ENCODE assay signal across 12 cellular contexts in genomic region chr14:91058017-91058675, GRCh38. TPM values are rescaled to one million over a fixed set of nuclear protein-coding genes. Genes with fewer than 3 reads are reported as not detected.
DNase-seq lines count a peak whose midpoint lies in the region; ATAC-seq, FAIRE-seq and TF ChIP-seq lines count a peak whose summit lies in the region.
"Had no signal": no experiment of that assay in that cellular context is flagged by ENCODE, and none has a peak within 500 bp of the region (broad histone marks: within the 10 kb centered on the region; RNA-seq: fewer than 3 reads in every experiment).

No MANE protein-coding gene starts in this region.

- peak overlapping the region in 4 of 8 donors; percentile 2 to 80 (median 52) for H3K27ac Mint-ChIP-seq in CD8-positive, alpha-beta memory T cell

- H3K79me2 ChIP-seq in GM12878 (ENCODE audit: control insufficient read depth, insufficient read depth, low read length): peaks cover 4% of the 10 kb centered on the region

- no peak for FAIRE-seq in GM12878 (lab: Jason Lieb, UNC)
- FAIRE-seq: G401.6 had no signal

- ATAC-seq in GM12878: peak; percentile 1; the same call in 1 of the 3 replicates
- ATAC-seq in GM18909 (IDR thresholded peaks at IDR 0.05; ENCODE audit: poor library complexity, unreplicated experiment): no peak

- SMC1A ChIA-PET in GM12878 (lab: Charles Lee; ENCODE audit: uncharacterized antibody, unreplicated experiment): interaction anchor here (0.6 to 7.0 kb wide), 21 partner anchors 10 to 185 kb away, joined by 3 to 68 read pairs (median 5); partner anchors contain the start of gene DGLUCY

- no peaks in the 10 kb centered on the region for H3K27me3 ChIP-seq in CD8-positive, alpha-beta memory T cell (ENCODE audit: insufficient read depth, low read length, poor library complexity, severe bottlenecking)
- no peaks in the 10 kb centered on the region for H3K27me3 ChIP-seq in GM12878 (replicated peaks in 1 of 2; ENCODE audit: control insufficient read depth in 2 of 2, insufficient read depth in 2 of 2, low read length in 1 of 2)
- no peaks in the 10 kb centered on the region for H3K27me3 ChIP-seq in right atrium auricular region

- peak overlapping the region; percentile 60 to 87 (median 78) for H3K4me3 Mint-ChIP-seq in CD8-positive, alpha-beta memory T cell

- TF ChIP-seq RAD21 in GM12878 (IDR thresholded peaks at IDR 0.05; ENCODE audit: insufficient read depth, low read depth, low read length): no peak

- H3K9me3 ChIP-seq in CD8-positive, alpha-beta memory T cell (ENCODE audit: low read length): no peaks in the 10 kb centered on the region
- H3K9me3 ChIP-seq in GM12878 (replicated peaks; ENCODE audit: control insufficient read depth, insufficient read depth, low read length) (no peaks in the 10 kb centered on the region), right atrium auricular region (no peaks in the 10 kb centered on the region)

- DNase-seq in CD8-positive, alpha-beta memory T cell: no peak
- DNase-seq in M059J (ENCODE audit: low read depth) (peak; percentile 81), GM12878 (ENCODE audit: low read depth, low spot score) (no peak), midbrain (lab: John Stamatoyannopoulos, UW) (peak; percentile 27), right atrium auricular region (ENCODE audit: low spot score) (no peak), SW 1271 (lab: John Stamatoyannopoulos, UW) (no peak), NCI-H1436 (lab: John Stamatoyannopoulos, UW) (no peak)
- DNase-seq: hippocampal formation, NCI-H2107, posterior cingulate gyrus had no signal

- POLR2A ChIA-PET in CD8-positive, alpha-beta memory T cell (lab: Charles Lee): no interaction called here
- POLR2A ChIA-PET in GM12878 (lab: Charles Lee): interaction anchor here (0.6 to 7.5 kb wide), 6 partner anchors 10 to 987 kb away, joined by 3 to 94 read pairs (median 4); partner anchors contain the start of gene DGLUCY

- TF ChIP-seq EP300 in GM12878 (IDR thresholded peaks at IDR 0.05; ENCODE audit: borderline replicate concordance in 1 of 2, control insufficient read depth in 1 of 2, low read depth in 2 of 2, low read length in 2 of 2): peak in 1 of 2 experiments; percentile 72; a peak in 2 of 4 replicates

- peaks cover 32% of the 10 kb centered on the region for H3K4me1 ChIP-seq in CD8-positive, alpha-beta memory T cell (ENCODE audit: insufficient read depth, low read length)
- H3K4me1 ChIP-seq in GM12878 (ENCODE audit: control insufficient read depth, insufficient read depth, low read length) (peaks cover 5% of the 10 kb centered on the region), right atrium auricular region (peaks cover 0 to 16% of the 10 kb centered on the region in 2 donors)

- no peak overlapping the region for H3K4me2 ChIP-seq in GM12878 (ENCODE audit: control insufficient read depth, insufficient read depth)

- peaks cover 0 to 8% (median 4%) of the 10 kb centered on the region in 3 donors for H3K36me3 Mint-ChIP-seq in CD8-positive, alpha-beta memory T cell

- H3K4me3 ChIP-seq in CD8-positive, alpha-beta memory T cell (ENCODE audit: low read length): no peak overlapping the region
- H3K4me3 ChIP-seq in GM12878 (no peak overlapping the region), right atrium auricular region (no peak overlapping the region)

- H3K27me3 Mint-ChIP-seq in CD8-positive, alpha-beta memory T cell: no peaks in the 10 kb centered on the region

- H2AFZ ChIP-seq in GM12878 (ENCODE audit: control insufficient read depth, low read depth, low read length): no peak overlapping the region

- H4K20me1 ChIP-seq in GM12878 (ENCODE audit: control insufficient read depth, insufficient read depth): no peaks in the 10 kb centered on the region

- TF ChIP-seq CTCF in GM12878 (IDR thresholded peaks at IDR 0.05 in 2 of 3, conservative IDR thresholded peaks at IDR 0.05 in 1 of 3; ENCODE audit: control insufficient read depth in 2 of 3, extremely low read depth in 1 of 3, insufficient read depth in 1 of 3, low read depth in 3 of 3, low read length in 3 of 3): no peak
- TF ChIP-seq CTCF in right atrium auricular region (IDR thresholded peaks at IDR 0.05): no peak

- H3K27ac ChIP-seq in CD8-positive, alpha-beta memory T cell (ENCODE audit: low read depth, low read length): no peak overlapping the region
- no peak overlapping the region for H3K27ac ChIP-seq in GM12878 (ENCODE audit: control insufficient read depth, insufficient read depth)
- no peak overlapping the region for H3K27ac ChIP-seq in right atrium auricular region

- no TSS peak for BruUV-seq in GM12878 (replicated peaks; lab: Mats Ljungman, UMichigan)

- TF ChIP-seq POLR2A in GM12878 (IDR thresholded peaks at IDR 0.05; ENCODE audit: low read depth, low read length): no peak

- intact Hi-C loops in GM12878 (cut with micrococcal nuclease; ENCODE audit: unreplicated experiment): loop anchor here (5.0 kb wide), 2 partner anchors 71 to 114 kb away; no protein-coding TSS in a partner anchor

- CTCF ChIA-PET in CD8-positive, alpha-beta memory T cell (lab: Charles Lee): interaction anchor here (1.4 to 2.9 kb wide), 4 partner anchors 57 to 155 kb away, joined by 4 to 22 read pairs (median 6); no protein-coding TSS in a partner anchor
- CTCF ChIA-PET in GM12878 (lab: Yijun Ruan, JAX): interaction anchor here (0.6 to 4.1 kb wide), 18 partner anchors 8 to 453 kb away, joined by 3 to 32 read pairs (median 6); partner anchors contain the start of gene DGLUCY

- RAD21 ChIA-PET in GM12878 (lab: Charles Lee; ENCODE audit: unreplicated experiment): interaction anchor here (1.2 to 5.1 kb wide), 12 partner anchors 10 to 156 kb away, joined by 3 to 63 read pairs (median 7); partner anchors contain the start of gene DGLUCY

- H3K36me3 ChIP-seq in CD8-positive, alpha-beta memory T cell (ENCODE audit: insufficient read depth, low read length): no peaks in the 10 kb centered on the region
- no peaks in the 10 kb centered on the region for H3K36me3 ChIP-seq in GM12878 (ENCODE audit: control insufficient read depth in 2 of 2, insufficient read depth in 2 of 2, low read length in 1 of 2)
- no peaks in the 10 kb centered on the region for H3K36me3 ChIP-seq in right atrium auricular region

- in situ Hi-C loops in GM12878 (cut with MboI): no loop called here

- WGBS in GM12878 (ENCODE audit: insufficient coverage, insufficient replicate concordance, low lambda C conversion rate, missing lambda C conversion rate): 69% methylated on average over 7 of the region's 7 CpGs

- H3K4me1 Mint-ChIP-seq in CD8-positive, alpha-beta memory T cell: peaks cover 48 to 64% (median 63%) of the 10 kb centered on the region in 3 donors

- no peaks in the 10 kb centered on the region for H3K9me3 Mint-ChIP-seq in CD8-positive, alpha-beta memory T cell

- H3K9ac ChIP-seq in GM12878 (ENCODE audit: control insufficient read depth, insufficient read depth, low read length): no peak overlapping the region

TF ChIP-seq in GM12878, 131 proteins besides CTCF, POLR2A, EP300 and RAD21 (continues in another document):
- TF ChIP-seq BMI1 (IDR thresholded peaks at IDR 0.05; ENCODE audit: borderline replicate concordance) (no peak), ZSCAN29 (IDR thresholded peaks at IDR 0.05) (peak; percentile 42; the same call in 1 of the 2 replicates), IKZF1 (conservative IDR thresholded peaks at IDR 0.05) (0 out of 2 replicates have a peak, but pooled peaks have one; percentile 25)

RNA-seq across cellular contexts. Expression of gene RPS6KA5, which starts 2.3 kb away (rescaled TPM):
- total RNA-seq in CD8-positive, alpha-beta memory T cell: 10 to 100 TPM; 17.7 to 19.9 TPM
- polyA plus RNA-seq in CD8-positive, alpha-beta memory T cell: 21.3 TPM
- 5.8 and 9.6 TPM in 2 replicates for total RNA-seq in M059J (2014; rRNA removed; shearing (Covaris generic))
- 18.7 and 19.0 TPM in 2 replicates for total RNA-seq in GM12878 (2013; cell fraction: nucleolus; rRNA removed)
- total RNA-seq in GM12878 (2014; rRNA removed) (2.4 and 2.8 TPM in 2 replicates), GM12878 (2014; rRNA removed; fragmentation: Illumina TruSeq; extraction: Trizol) (2.7 and 2.8 TPM in 2 replicates), GM12878 (2021) (4.6 and 4.8 TPM in 2 replicates), right atrium auricular region (1 to 10 TPM; 5.3 to 9.6 TPM)
- 0.50 TPM for polyA plus RNA-seq in GM12878 (2011; ENCODE audit: low read depth)
- polyA plus RNA-seq in GM12878 (2011; rRNA removed) (7.0 and 9.6 TPM in 2 replicates), GM12878 (2014; fragmentation: Illumina TruSeq; extraction: Trizol) (4.1 and 4.5 TPM in 2 replicates), GM12878 (2014; fragmentation: Nextera tagmentation; extraction: Ambion mirVana) (1 to 10 TPM; 1.4 to 1.5 TPM), GM12878 (2014; rRNA removed) (2.4 and 3.3 TPM in 2 replicates), GM12878 (2016; fragmentation: Nextera tagmentation; extraction: Ambion mirVana) (1 to 10 TPM; 5.5 to 6.3 TPM)
- polyA plus RNA-seq in GM12878 (2011; cell fraction: cytosol; rRNA removed): 2.6 and 2.9 TPM in 2 replicates
- polyA plus RNA-seq in GM12878 (2011; cell fraction: nucleus; rRNA removed): 8.2 and 8.8 TPM in 2 replicates
- 1.0 and 1.3 TPM in 2 replicates for polyA plus RNA-seq in GM12878 (2012)
- 6.4 and 8.0 TPM in 2 replicates for polyA minus RNA-seq in GM12878 (2011; rRNA and poly(A)+ RNA removed)
- 2.8 and 3.3 TPM in 2 replicates for polyA minus RNA-seq in GM12878 (2011; cell fraction: cytosol; rRNA and poly(A)+ RNA removed)
- polyA minus RNA-seq in GM12878 (2011; cell fraction: nucleus; rRNA and poly(A)+ RNA removed): 7.6 and 11.9 TPM in 2 replicates

RNA-seq across cellular contexts. Expression of gene DGLUCY, which starts 55.7 kb away (rescaled TPM):
- 10 to 100 TPM; 45.3 to 48.7 TPM for total RNA-seq in CD8-positive, alpha-beta memory T cell
- polyA plus RNA-seq in CD8-positive, alpha-beta memory T cell: 55.5 TPM
- total RNA-seq in M059J (2014; rRNA removed; shearing (Covaris generic)): 15.7 and 19.9 TPM in 2 replicates
- 462 and 476 TPM in 2 replicates for total RNA-seq in GM12878 (2013; cell fraction: nucleolus; rRNA removed)
- total RNA-seq in GM12878 (2014; rRNA removed): 64.0 and 69.7 TPM in 2 replicates
- total RNA-seq in GM12878 (2014; rRNA removed; fragmentation: Illumina TruSeq; extraction: Trizol): 52.8 and 57.8 TPM in 2 replicates
- 50.5 and 56.8 TPM in 2 replicates for total RNA-seq in GM12878 (2021)
- 37.4 TPM for polyA plus RNA-seq in GM12878 (2011; ENCODE audit: low read depth)
- polyA plus RNA-seq in GM12878 (2011; rRNA removed): 42.9 and 53.5 TPM in 2 replicates
- polyA plus RNA-seq in GM12878 (2011; cell fraction: cytosol; rRNA removed): 52.2 and 69.1 TPM in 2 replicates
- polyA plus RNA-seq in GM12878 (2011; cell fraction: nucleus; rRNA removed): 290 and 321 TPM in 2 replicates
- 39.8 and 51.8 TPM in 2 replicates for polyA plus RNA-seq in GM12878 (2012)
- polyA plus RNA-seq in GM12878 (2014; fragmentation: Illumina TruSeq; extraction: Trizol): 69.9 and 70.3 TPM in 2 replicates
- 10 to 100 TPM; 15.0 to 23.2 TPM for polyA plus RNA-seq in GM12878 (2014; fragmentation: Nextera tagmentation; extraction: Ambion mirVana)
- polyA plus RNA-seq in GM12878 (2014; rRNA removed): 57.4 and 64.6 TPM in 2 replicates
- polyA plus RNA-seq in GM12878 (2016; fragmentation: Nextera tagmentation; extraction: Ambion mirVana): 10 to 100 TPM; 47.3 to 47.4 TPM
- polyA minus RNA-seq in GM12878 (2011; rRNA and poly(A)+ RNA removed): 76.4 and 134 TPM in 2 replicates
- 18.7 and 23.9 TPM in 2 replicates for polyA minus RNA-seq in GM12878 (2011; cell fraction: cytosol; rRNA and poly(A)+ RNA removed)
- polyA minus RNA-seq in GM12878 (2011; cell fraction: nucleus; rRNA and poly(A)+ RNA removed): 101 and 133 TPM in 2 replicates
- 100 to 1,000 TPM in 1 of 2 donors, 10 to 100 TPM in 1; 81.8 to 136 TPM for total RNA-seq in right atrium auricular region

Comparison
In these comparisons a context has a peak if more than half of its experiments do, and no peak if none do; other contexts are left out.
1. DNase-seq: peak in M059J (single experiment) and midbrain (single experiment); none in CD8-positive, alpha-beta memory T cell (0 of 5), GM12878 (single experiment), right atrium auricular region (single experiment), SW 1271 (0 of 2) and NCI-H1436 (single experiment).